In the genomic region with DNA sequence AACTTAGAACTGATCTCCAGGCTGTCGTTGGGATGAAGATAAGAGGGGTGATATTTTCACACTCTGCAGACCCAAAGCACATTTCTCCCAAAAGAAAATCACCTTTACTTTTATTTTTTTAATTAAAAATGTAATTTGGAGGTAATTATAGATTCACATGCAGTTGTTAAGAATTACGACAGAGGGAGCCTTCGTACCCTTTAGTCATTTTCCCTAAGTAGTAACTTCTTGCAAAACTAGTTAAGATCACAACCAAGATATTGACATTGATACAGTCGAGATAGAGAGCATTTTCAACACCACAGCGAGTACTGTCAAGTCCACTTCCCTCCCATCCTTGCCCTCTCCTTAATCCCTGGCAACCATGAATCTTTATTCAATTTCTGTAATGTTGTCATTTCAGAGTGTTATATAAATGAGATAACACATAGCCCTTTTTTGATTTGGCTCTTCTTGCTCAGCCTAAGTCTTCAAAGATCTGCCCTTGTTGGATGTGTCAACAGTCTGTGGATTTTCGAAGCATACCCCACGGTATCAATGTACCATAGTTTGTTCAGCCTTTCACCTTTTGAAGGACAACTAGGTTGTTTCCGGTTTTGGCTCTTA, we compare ENCODE assay signal across 2 cellular contexts.
A peak's percentile ranks its signal among the peaks of the same experiment; 100 is the strongest.
TF ChIP-seq lines count a peak whose summit lies in the region.

No MANE protein-coding gene starts in this region.

TF ChIP-seq in GM12878, 131 proteins besides CTCF, POLR2A, EP300 and RAD21 (continued from another document):
- TF ChIP-seq SMC3 (IDR thresholded peaks at IDR 0.05; ENCODE audit: borderline replicate concordance, low read length) (peak; percentile 59), IRF4 (IDR thresholded peaks at IDR 0.05; ENCODE audit: low read depth, low read length) (no peak), HDAC2 (IDR thresholded peaks at IDR 0.05) (no peak), BRCA1 (IDR thresholded peaks at IDR 0.05; ENCODE audit: low read depth, low read length) (no peak), NFIC (IDR thresholded peaks at IDR 0.05; ENCODE audit: low read depth, low read length) (no peak)
- TF ChIP-seq, protein P1, sequence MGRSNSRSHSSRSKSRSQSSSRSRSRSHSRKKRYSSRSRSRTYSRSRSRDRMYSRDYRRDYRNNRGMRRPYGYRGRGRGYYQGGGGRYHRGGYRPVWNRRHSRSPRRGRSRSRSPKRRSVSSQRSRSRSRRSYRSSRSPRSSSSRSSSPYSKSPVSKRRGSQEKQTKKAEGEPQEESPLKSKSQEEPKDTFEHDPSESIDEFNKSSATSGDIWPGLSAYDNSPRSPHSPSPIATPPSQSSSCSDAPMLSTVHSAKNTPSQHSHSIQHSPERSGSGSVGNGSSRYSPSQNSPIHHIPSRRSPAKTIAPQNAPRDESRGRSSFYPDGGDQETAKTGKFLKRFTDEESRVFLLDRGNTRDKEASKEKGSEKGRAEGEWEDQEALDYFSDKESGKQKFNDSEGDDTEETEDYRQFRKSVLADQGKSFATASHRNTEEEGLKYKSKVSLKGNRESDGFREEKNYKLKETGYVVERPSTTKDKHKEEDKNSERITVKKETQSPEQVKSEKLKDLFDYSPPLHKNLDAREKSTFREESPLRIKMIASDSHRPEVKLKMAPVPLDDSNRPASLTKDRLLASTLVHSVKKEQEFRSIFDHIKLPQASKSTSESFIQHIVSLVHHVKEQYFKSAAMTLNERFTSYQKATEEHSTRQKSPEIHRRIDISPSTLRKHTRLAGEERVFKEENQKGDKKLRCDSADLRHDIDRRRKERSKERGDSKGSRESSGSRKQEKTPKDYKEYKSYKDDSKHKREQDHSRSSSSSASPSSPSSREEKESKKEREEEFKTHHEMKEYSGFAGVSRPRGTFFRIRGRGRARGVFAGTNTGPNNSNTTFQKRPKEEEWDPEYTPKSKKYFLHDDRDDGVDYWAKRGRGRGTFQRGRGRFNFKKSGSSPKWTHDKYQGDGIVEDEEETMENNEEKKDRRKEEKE (IDR thresholded peaks at IDR 0.05), result no peak

TF ChIP-seq in HEK293T, 16 proteins besides CTCF, POLR2A, EP300 and RAD21 (continued from another document):
- TF ChIP-seq FOXA1 (IDR thresholded peaks at IDR 0.05), result no peak
- no peak for TF ChIP-seq ELF4 (IDR thresholded peaks at IDR 0.05)
- no peak for TF ChIP-seq SP1 (IDR thresholded peaks at IDR 0.05)
- TF ChIP-seq, protein P2, sequence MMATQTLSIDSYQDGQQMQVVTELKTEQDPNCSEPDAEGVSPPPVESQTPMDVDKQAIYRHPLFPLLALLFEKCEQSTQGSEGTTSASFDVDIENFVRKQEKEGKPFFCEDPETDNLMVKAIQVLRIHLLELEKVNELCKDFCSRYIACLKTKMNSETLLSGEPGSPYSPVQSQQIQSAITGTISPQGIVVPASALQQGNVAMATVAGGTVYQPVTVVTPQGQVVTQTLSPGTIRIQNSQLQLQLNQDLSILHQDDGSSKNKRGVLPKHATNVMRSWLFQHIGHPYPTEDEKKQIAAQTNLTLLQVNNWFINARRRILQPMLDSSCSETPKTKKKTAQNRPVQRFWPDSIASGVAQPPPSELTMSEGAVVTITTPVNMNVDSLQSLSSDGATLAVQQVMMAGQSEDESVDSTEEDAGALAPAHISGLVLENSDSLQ (IDR thresholded peaks at IDR 0.05), result no peak
- no peak for TF ChIP-seq ZNF384 (IDR thresholded peaks at IDR 0.05)
